In the genomic region with DNA sequence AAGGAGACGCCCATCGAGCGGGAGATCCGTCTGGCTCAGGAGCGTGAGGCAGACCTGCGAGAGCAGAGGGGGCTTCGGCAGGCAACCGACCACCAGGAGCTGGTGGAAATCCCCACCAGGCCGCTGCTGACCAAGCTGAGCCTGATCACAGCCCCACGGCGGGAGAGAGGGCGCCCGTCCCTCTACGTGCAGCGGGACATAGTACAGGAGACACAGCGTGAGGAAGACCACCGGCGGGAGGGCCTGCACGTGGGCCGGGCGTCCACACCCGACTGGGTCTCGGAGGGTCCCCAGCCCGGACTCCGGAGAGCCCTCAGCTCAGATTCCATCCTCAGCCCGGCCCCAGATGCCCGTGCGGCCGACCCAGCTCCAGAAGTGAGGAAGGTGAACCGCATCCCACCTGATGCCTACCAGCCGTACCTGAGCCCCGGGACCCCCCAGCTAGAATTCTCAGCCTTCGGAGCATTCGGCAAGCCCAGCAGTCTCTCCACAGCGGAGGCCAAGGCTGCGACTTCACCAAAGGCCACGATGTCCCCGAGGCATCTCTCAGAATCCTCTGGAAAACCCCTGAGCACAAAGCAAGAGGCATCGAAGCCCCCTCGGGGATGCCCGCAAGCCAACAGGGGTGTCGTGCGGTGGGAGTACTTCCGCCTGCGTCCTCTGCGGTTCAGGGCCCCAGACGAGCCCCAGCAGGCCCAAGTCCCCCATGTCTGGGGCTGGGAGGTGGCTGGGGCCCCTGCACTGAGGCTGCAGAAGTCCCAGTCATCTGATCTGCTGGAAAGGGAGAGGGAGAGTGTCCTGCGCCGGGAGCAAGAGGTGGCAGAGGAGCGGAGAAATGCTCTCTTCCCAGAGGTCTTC, we compare ENCODE assay signal across 35 cellular contexts. TPM values are rescaled to one million over a fixed set of nuclear protein-coding genes. Genes with fewer than 3 reads are reported as not detected.
"Had no signal": no experiment of that assay in that cellular context is flagged by ENCODE, and none has a peak within 500 bp of the region (broad histone marks: within the 10 kb centered on the region; RNA-seq: fewer than 3 reads in every experiment).

No MANE protein-coding gene starts in this region.

- ATAC-seq: activated CD8-positive, alpha-beta T cell treated with anti-CD3 and anti-CD28 coated beads for 36 hours; activated T-cell treated with anti-CD3 and anti-CD28 coated beads, Interleukin-2, amount 50 U/mL, for 72 hours; activated T-helper 17 cell treated with anti-CD3 and anti-CD28 coated beads, Interleukin-2, amount 50 U/mL, for 72 hours; body of pancreas; PC-3 had no signal

- H3K4me3 ChIP-seq: body of pancreas, breast epithelium, MG63, SJCRH30, SK-N-MC had no signal

- H3K27ac ChIP-seq: body of pancreas, breast epithelium, SJCRH30, SK-N-MC had no signal

- DNase-seq: activated CD4-positive, alpha-beta T cell treated with anti-CD3 and anti-CD28 coated beads, Interleukin-2, amount 10 ng/mL, durations not matched to agents 24 days and 14 days; activated CD4-positive, alpha-beta T cell treated with anti-CD3 and anti-CD28 coated beads, Interleukin-2, amount 50 U/mL, for 4 hours; activated CD8-positive, alpha-beta T cell treated with anti-CD3 and anti-CD28 coated beads for 36 hours; activated effector memory CD4-positive, alpha-beta T cell treated with anti-CD3 and anti-CD28 coated beads, Interleukin-2, amount 50 U/mL, for 16 hours; activated naive CD4-positive, alpha-beta T cell; activated naive CD4-positive, alpha-beta T cell treated with anti-CD3 and anti-CD28 coated beads, Interleukin-2, amount 50 U/mL, for 16 hours; activated naive CD8-positive, alpha-beta T cell treated with anti-CD3 and anti-CD28 coated beads for 36 hours; activated T-cell treated with anti-CD3 and anti-CD28 coated beads, Interleukin-2, amount 50 U/mL, for 1 hour; activated T-cell treated with anti-CD3 and anti-CD28 coated beads, Interleukin-2, amount 50 U/mL, for 72 hours; amniotic stem cell; body of pancreas; Kasumi-1; KG1; MG63; NCI-H1048; NCI-H1417; NCI-H146; NCI-H187; NCI-H2029 treated with DMSO at 0.1 percent for 48 hours; NCI-H2107; NCI-H2171; NCI-H510A; NCI-H526; NCI-H748 treated with DMSO at 0.1 percent for 48 hours; NK-92 treated with Interleukin-12 subunit alpha and Interleukin-12 subunit beta, amount 100 ng/mL, for 24 hours; PC-3; Right ventricle myocardium superior; RPMI8226; SJCRH30 had no signal

- H3K9me3 ChIP-seq: body of pancreas, MG63, SJCRH30 had no signal

- H3K27me3 ChIP-seq: body of pancreas, breast epithelium, MG63, Peyer's patch, SJCRH30 had no signal

- H3K36me3 ChIP-seq: breast epithelium, MG63, SJCRH30 had no signal

- H3K4me1 ChIP-seq: body of pancreas, breast epithelium had no signal

RNA-seq across cellular contexts. Expression of a gene that starts 7.1 kb away (rescaled TPM):
- total RNA-seq: activated CD4-positive, alpha-beta T cell treated with anti-CD3 and anti-CD28 coated beads, Interleukin-2, amount 10 ng/mL, durations not matched to agents 24 days and 14 days; activated CD8-positive, alpha-beta memory T cell treated with anti-CD3 and anti-CD28 coated beads for 36 hours; activated CD8-positive, alpha-beta T cell treated with anti-CD3 and anti-CD28 coated beads for 36 hours; activated T-cell treated with anti-CD3 and anti-CD28 coated beads, Interleukin-2, amount 50 U/mL, for 72 hours; Right ventricle myocardium superior; T-helper 1 cell treated with Interleukin-12 subunit alpha and Interleukin-12 subunit beta and Interleukin-4 antibody, amounts not matched to agents 30 ng/mL and 1 ng/mL, for 36 hours had no signal

RNA-seq across cellular contexts. Expression of a gene that starts 49.3 kb away (rescaled TPM):
- total RNA-seq: activated CD4-positive, alpha-beta T cell treated with anti-CD3 and anti-CD28 coated beads, Interleukin-2, amount 10 ng/mL, durations not matched to agents 24 days and 14 days; activated naive CD8-positive, alpha-beta T cell treated with anti-CD3 and anti-CD28 coated beads for 36 hours; T-helper 1 cell treated with Interleukin-12 subunit alpha and Interleukin-12 subunit beta and Interleukin-4 antibody, amounts not matched to agents 30 ng/mL and 1 ng/mL, for 36 hours had no signal
